8 cellular contexts compared by ENCODE assay signal in the genomic region with DNA sequence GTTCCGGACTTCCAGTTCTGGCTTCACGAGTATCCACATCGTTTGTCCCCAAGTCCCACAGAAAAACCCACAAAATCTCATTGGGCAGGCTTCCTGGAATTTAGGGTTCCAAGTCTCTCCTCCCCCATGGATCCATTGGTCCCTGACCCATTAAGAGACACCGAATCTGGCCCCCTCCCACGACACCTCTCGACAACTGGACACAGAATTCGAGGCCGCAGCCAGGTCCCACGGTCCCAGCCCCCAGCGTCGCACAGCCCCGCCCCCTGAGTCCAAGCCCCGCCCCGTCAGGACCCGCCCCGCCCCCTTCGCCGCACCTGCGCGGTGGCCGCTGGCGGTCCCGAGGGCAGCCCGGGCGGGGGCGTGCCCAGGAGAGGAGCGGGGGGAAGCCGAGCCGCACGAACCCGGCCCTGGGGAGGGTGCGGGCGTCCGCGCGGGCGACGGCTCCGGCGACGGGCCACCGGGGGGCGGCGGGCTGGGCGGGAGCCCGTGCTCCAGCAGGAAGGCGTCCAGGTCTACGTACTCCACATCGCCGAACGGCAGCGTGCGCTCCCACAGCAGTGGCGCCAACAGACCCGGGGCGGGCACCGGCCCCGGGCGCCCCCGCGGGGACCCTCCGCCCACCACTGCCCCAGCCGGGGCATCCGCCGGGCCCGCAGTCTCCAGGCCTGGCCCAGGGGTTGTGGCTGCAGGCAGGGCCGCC. TPM values are rescaled to one million over a fixed set of nuclear protein-coding genes. Genes with fewer than 3 reads are reported as not detected.
DNase-seq lines count a peak whose midpoint lies in the region; ATAC-seq and TF ChIP-seq lines count a peak whose summit lies in the region.

No MANE protein-coding gene starts in this region.

- peak overlapping the region; percentile 65 for H3K27ac ChIP-seq in ACC112 (ENCODE audit: low read depth, low read length)
- H3K27ac ChIP-seq in naive thymus-derived CD4-positive, alpha-beta T cell (ENCODE audit: low read depth, low read length) = peak overlapping the region; percentile 88

- H3K36me3 ChIP-seq in ACC112 (ENCODE audit: insufficient read depth, low read length) = no peaks in the 10 kb centered on the region
- peaks cover 4 to 44% (median 11%) of the 10 kb centered on the region in 3 experiments for H3K36me3 ChIP-seq in naive thymus-derived CD4-positive, alpha-beta T cell (ENCODE audit: control insufficient read depth in 2 of 3, insufficient read depth in 3 of 3, low read length in 3 of 3)

- H3K4me3 ChIP-seq in ACC112 (ENCODE audit: low read depth, low read length) = peak overlapping the region; percentile 76
- peak overlapping the region; percentile 89 for H3K4me3 ChIP-seq in naive thymus-derived CD4-positive, alpha-beta T cell (ENCODE audit: low read length)

- peak; percentile 19 for ATAC-seq in GM18907 (IDR thresholded peaks at IDR 0.05; ENCODE audit: unreplicated experiment)
- ATAC-seq in naive thymus-derived CD4-positive, alpha-beta T cell = peak; percentile 18
- peak; percentile 16 for ATAC-seq in stimulated activated naive CD8-positive, alpha-beta T cell treated with anti-CD3 and anti-CD28 coated beads, Interleukin-15, amount 100 ng/mL, for 72 hours
- ATAC-seq in HG02938 (IDR thresholded peaks at IDR 0.05; ENCODE audit: unreplicated experiment) = no peak

- peak overlapping the region; percentile 14 for H2AFZ ChIP-seq in ACC112 (ENCODE audit: low read length, unreplicated experiment)

- CTCF ChIA-PET in naive thymus-derived CD4-positive, alpha-beta T cell (lab: Charles Lee) = interaction anchor here (1.7 kb wide), 1 partner anchor 10 kb away, joined by 5 read pairs; a partner anchor contains a TSS

- DNase-seq in NCI-H748 treated with DMSO at 0.1 percent for 48 hours (lab: John Stamatoyannopoulos, UW) = peak; percentile 51
- DNase-seq in activated T-cell treated with anti-CD3 and anti-CD28 coated beads for 24 hours (ENCODE audit: low read depth) = peak; percentile 71
- DNase-seq in erythroblast (lab: John Stamatoyannopoulos, UW) = peak; percentile 81 to 89
- DNase-seq in naive thymus-derived CD4-positive, alpha-beta T cell = peak; percentile 59 to 88 (median 70)
- DNase-seq in stimulated activated naive CD8-positive, alpha-beta T cell treated with anti-CD3 and anti-CD28 coated beads, Interleukin-15, amount 100 ng/mL, for 72 hours = peak; percentile 75 to 81

- H3K9me3 ChIP-seq in naive thymus-derived CD4-positive, alpha-beta T cell (ENCODE audit: control insufficient read depth in 2 of 3, low read length in 3 of 3) = no peaks in the 10 kb centered on the region

- H3K27me3 ChIP-seq in ACC112 (ENCODE audit: insufficient read depth, low read length) = no peaks in the 10 kb centered on the region; the same call in 1 of the 2 replicates
- H3K27me3 ChIP-seq in naive thymus-derived CD4-positive, alpha-beta T cell (ENCODE audit: control insufficient read depth in 2 of 2, insufficient read depth in 2 of 2, low read length in 2 of 2) = no peaks in the 10 kb centered on the region

- peaks cover 13 to 58% (median 50%) of the 10 kb centered on the region in 7 donors for H3K4me1 Mint-ChIP-seq in naive thymus-derived CD4-positive, alpha-beta T cell
- H3K4me1 Mint-ChIP-seq in stimulated activated naive CD8-positive, alpha-beta T cell treated with anti-CD3 and anti-CD28 coated beads, Interleukin-15, amount 100 ng/mL, for 72 hours = peaks cover 74% of the 10 kb centered on the region

- no peak for TF ChIP-seq POLR2A in erythroblast (IDR thresholded peaks at IDR 0.05; ENCODE audit: low read length)

- peaks cover 0 to 9% (median 7%) of the 10 kb centered on the region in 5 donors for H3K36me3 Mint-ChIP-seq in naive thymus-derived CD4-positive, alpha-beta T cell

- H3K4me3 Mint-ChIP-seq in naive thymus-derived CD4-positive, alpha-beta T cell = peak overlapping the region; percentile 83 to 100 (median 98)
- H3K4me3 Mint-ChIP-seq in stimulated activated naive CD8-positive, alpha-beta T cell treated with anti-CD3 and anti-CD28 coated beads, Interleukin-15, amount 100 ng/mL, for 72 hours = peak overlapping the region; percentile 96 to 98

- H3K79me2 ChIP-seq in ACC112 (ENCODE audit: control insufficient read depth, insufficient read depth, low read length, unreplicated experiment) = no peaks in the 10 kb centered on the region

- H3K27me3 Mint-ChIP-seq in naive thymus-derived CD4-positive, alpha-beta T cell = peaks cover 0 to 3% (median 0%) of the 10 kb centered on the region in 5 donors
- no peaks in the 10 kb centered on the region for H3K27me3 Mint-ChIP-seq in stimulated activated naive CD8-positive, alpha-beta T cell treated with anti-CD3 and anti-CD28 coated beads, Interleukin-15, amount 100 ng/mL, for 72 hours

- peaks cover 25% of the 10 kb centered on the region for H3K4me1 ChIP-seq in ACC112 (ENCODE audit: control insufficient read depth, insufficient read depth, low read length, unreplicated experiment)
- peaks cover 33 to 43% of the 10 kb centered on the region in 2 donors for H3K4me1 ChIP-seq in naive thymus-derived CD4-positive, alpha-beta T cell (ENCODE audit: control insufficient read depth in 2 of 2, insufficient read depth in 2 of 2, low read length in 2 of 2)

- peaks cover 0 to 10% (median 0%) of the 10 kb centered on the region in 11 donors for H3K9me3 Mint-ChIP-seq in naive thymus-derived CD4-positive, alpha-beta T cell
- peaks cover 7 to 8% of the 10 kb centered on the region in 2 donors for H3K9me3 Mint-ChIP-seq in stimulated activated naive CD8-positive, alpha-beta T cell treated with anti-CD3 and anti-CD28 coated beads, Interleukin-15, amount 100 ng/mL, for 72 hours

- intact Hi-C loops in naive thymus-derived CD4-positive, alpha-beta T cell (cut with micrococcal nuclease) = loop anchor here (2.0 to 10.0 kb wide), 14 partner anchors 42 to 1523 kb away; a partner anchor contains a TSS

- H3K27ac Mint-ChIP-seq in naive thymus-derived CD4-positive, alpha-beta T cell = peak overlapping the region; percentile 84 to 100 (median 97)
- peak overlapping the region in 1 of 2 donors; percentile 81 for H3K27ac Mint-ChIP-seq in stimulated activated naive CD8-positive, alpha-beta T cell treated with anti-CD3 and anti-CD28 coated beads, Interleukin-15, amount 100 ng/mL, for 72 hours

- POLR2A ChIA-PET in naive thymus-derived CD4-positive, alpha-beta T cell (lab: Charles Lee) = interaction anchor here (0.9 to 7.5 kb wide), 8 partner anchors 10 to 305 kb away, joined by 3 to 73 read pairs (median 26); a partner anchor contains a TSS

RNA-seq across cellular contexts. Expression of a gene that starts 1.8 kb away (rescaled TPM):
- total RNA-seq in naive thymus-derived CD4-positive, alpha-beta T cell = 10 to 100 TPM; 11.9 to 79.9 (median 33.2) TPM
- 100 to 1,000 TPM in 1 of 2 donors, 10 to 100 TPM in 1; 61.7 to 130 TPM for polyA plus RNA-seq in naive thymus-derived CD4-positive, alpha-beta T cell

RNA-seq across cellular contexts. Expression of a gene that starts 10.6 kb away (rescaled TPM):
- 10 to 100 TPM in 4 of 5 experiments, 1 to 10 TPM in 1; 7.5 to 20.5 (median 12.5) TPM for total RNA-seq in naive thymus-derived CD4-positive, alpha-beta T cell
- 1 to 10 TPM; 6.3 to 8.0 TPM for polyA plus RNA-seq in naive thymus-derived CD4-positive, alpha-beta T cell

RNA-seq across cellular contexts. Expression of a gene that starts 16.1 kb away (rescaled TPM):
- 10 to 100 TPM; 20.1 to 34.7 (median 30.5) TPM for total RNA-seq in naive thymus-derived CD4-positive, alpha-beta T cell
- 10 to 100 TPM; 11.2 to 11.7 TPM for polyA plus RNA-seq in naive thymus-derived CD4-positive, alpha-beta T cell

RNA-seq across cellular contexts. Expression of a gene that starts 16.4 kb away (rescaled TPM):
- total RNA-seq in naive thymus-derived CD4-positive, alpha-beta T cell = 1,000 to 10,000 TPM; 1,570 to 2,826 (median 2,745) TPM
- polyA plus RNA-seq in naive thymus-derived CD4-positive, alpha-beta T cell = 1,000 to 10,000 TPM; 2,813 to 2,817 TPM

RNA-seq across cellular contexts. Expression of a gene that starts 20.5 kb away (rescaled TPM):
- total RNA-seq in naive thymus-derived CD4-positive, alpha-beta T cell = 1 to 10 TPM in 3 of 5 experiments, under 1 TPM in 1, not detected in 1; 0.80 to 3.7 (median 2.9) TPM
- under 1 TPM in 1 of 2 donors, not detected in 1; 0.66 TPM for polyA plus RNA-seq in naive thymus-derived CD4-positive, alpha-beta T cell
